Comparison of ENCODE assay signal across 1 cellular context in the genomic region with DNA sequence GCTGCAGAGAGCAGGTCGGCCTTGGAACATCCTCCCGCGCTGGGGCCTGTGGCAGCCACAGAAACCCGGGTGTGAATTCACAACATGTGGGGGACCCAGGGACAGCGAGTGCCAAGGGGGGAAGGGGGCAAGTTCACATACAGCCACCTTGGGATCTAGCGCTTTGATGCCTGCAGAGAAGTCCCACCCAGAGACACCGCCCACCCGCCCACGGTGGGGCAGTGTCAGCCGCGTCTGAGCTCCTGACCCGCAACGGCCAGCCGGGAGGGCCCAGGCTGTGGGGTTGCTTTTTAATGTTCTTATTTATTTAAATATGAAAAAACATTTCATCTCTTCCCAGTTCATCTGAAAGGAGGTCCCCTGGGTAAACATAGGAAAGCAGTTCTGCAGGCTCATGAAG.
TF ChIP-seq lines count a peak whose summit lies in the region.

No MANE protein-coding gene starts in this region.

TF ChIP-seq in GM12878, 131 proteins besides CTCF, POLR2A, EP300 and RAD21:
- TF ChIP-seq, protein P1, sequence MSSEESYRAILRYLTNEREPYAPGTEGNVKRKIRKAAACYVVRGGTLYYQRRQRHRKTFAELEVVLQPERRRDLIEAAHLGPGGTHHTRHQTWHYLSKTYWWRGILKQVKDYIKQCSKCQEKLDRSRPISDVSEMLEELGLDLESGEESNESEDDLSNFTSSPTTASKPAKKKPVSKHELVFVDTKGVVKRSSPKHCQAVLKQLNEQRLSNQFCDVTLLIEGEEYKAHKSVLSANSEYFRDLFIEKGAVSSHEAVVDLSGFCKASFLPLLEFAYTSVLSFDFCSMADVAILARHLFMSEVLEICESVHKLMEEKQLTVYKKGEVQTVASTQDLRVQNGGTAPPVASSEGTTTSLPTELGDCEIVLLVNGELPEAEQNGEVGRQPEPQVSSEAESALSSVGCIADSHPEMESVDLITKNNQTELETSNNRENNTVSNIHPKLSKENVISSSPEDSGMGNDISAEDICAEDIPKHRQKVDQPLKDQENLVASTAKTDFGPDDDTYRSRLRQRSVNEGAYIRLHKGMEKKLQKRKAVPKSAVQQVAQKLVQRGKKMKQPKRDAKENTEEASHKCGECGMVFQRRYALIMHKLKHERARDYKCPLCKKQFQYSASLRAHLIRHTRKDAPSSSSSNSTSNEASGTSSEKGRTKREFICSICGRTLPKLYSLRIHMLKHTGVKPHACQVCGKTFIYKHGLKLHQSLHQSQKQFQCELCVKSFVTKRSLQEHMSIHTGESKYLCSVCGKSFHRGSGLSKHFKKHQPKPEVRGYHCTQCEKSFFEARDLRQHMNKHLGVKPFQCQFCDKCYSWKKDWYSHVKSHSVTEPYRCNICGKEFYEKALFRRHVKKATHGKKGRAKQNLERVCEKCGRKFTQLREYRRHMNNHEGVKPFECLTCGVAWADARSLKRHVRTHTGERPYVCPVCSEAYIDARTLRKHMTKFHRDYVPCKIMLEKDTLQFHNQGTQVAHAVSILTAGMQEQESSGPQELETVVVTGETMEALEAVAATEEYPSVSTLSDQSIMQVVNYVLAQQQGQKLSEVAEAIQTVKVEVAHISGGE (CRISPR knock-in tag; IDR thresholded peaks at IDR 0.05), result no peak
- TF ChIP-seq CEBPZ (IDR thresholded peaks at IDR 0.05; ENCODE audit: low read depth, low read length) (no peak), DPF2 (IDR thresholded peaks at IDR 0.05) (no peak), MLLT1 (IDR thresholded peaks at IDR 0.05) (no peak), NR2C2 (IDR thresholded peaks at IDR 0.05; ENCODE audit: borderline replicate concordance, control insufficient read depth, insufficient read length, low read depth) (no peak), JUNB (IDR thresholded peaks at IDR 0.05) (no peak), CHD4 (IDR thresholded peaks at IDR 0.05) (no peak), YBX1 (IDR thresholded peaks at IDR 0.05) (no peak), POU2F2 (IDR thresholded peaks at IDR 0.05; ENCODE audit: borderline replicate concordance, low read depth, low read length) (no peak), EZH2 (IDR thresholded peaks at IDR 0.05; ENCODE audit: borderline replicate concordance, control insufficient read depth, low read depth, low read length) (no peak), ZNF217 (IDR thresholded peaks at IDR 0.05) (no peak), SIX5 (IDR thresholded peaks at IDR 0.05; ENCODE audit: low read depth, low read length, severe bottlenecking) (no peak), IKZF2 (IDR thresholded peaks at IDR 0.05) (no peak), SKIL (IDR thresholded peaks at IDR 0.05; ENCODE audit: low read depth, poor library complexity, severe bottlenecking) (no peak), HDAC2 (IDR thresholded peaks at IDR 0.05) (no peak), E2F8 (IDR thresholded peaks at IDR 0.05; ENCODE audit: low read depth, partially characterized antibody) (no peak)
